29 cellular contexts compared by ENCODE assay signal in the genomic region with DNA sequence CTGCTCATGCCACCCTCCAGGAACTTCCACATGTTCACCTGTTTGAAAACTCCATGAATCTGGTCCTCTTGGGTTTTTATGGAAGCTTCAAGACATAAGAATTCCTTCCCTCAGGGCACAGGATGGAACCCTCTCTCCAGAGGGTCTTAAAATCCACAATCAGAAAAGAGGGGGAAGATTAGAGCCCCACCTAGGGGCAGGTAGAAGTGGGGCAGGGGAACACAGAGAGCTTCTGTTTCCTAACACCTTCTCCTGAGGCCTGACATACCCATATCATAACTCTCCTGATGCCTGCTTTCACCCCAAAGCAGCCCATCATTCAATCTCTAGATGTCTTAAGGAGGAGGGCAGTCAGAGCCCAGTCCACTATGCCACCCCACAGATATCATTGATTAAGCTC.
A peak's percentile ranks its signal among the peaks of the same experiment; 100 is the strongest.
DNase-seq lines count a peak whose midpoint lies in the region; ATAC-seq, FAIRE-seq and TF ChIP-seq lines count a peak whose summit lies in the region.
"Had no signal": no experiment of that assay in that cellular context is flagged by ENCODE, and none has a peak within 500 bp of the region (broad histone marks: within the 10 kb centered on the region; RNA-seq: fewer than 3 reads in every experiment).

No MANE protein-coding gene starts in this region.

- H3K9ac ChIP-seq in HepG2 (ENCODE audit: insufficient read depth, low read depth, low read length) = no peak overlapping the region
- H3K9ac ChIP-seq: BLaER1 had no signal

- no peak overlapping the region for H3K4me2 ChIP-seq in HepG2 (ENCODE audit: low read depth, low read length)
- H3K4me2 ChIP-seq: A549, BLaER1 had no signal

- H3K27me3 Mint-ChIP-seq in mesothelial cell of epicardium (ENCODE audit: low read depth) = peaks cover under 1% of the 10 kb centered on the region
- H3K27me3 Mint-ChIP-seq: activated CD8-positive, alpha-beta T cell treated with anti-CD3 and anti-CD28 coated beads for 36 hours; activated T-cell treated with anti-CD3 and anti-CD28 coated beads, Interleukin-2, amount 50 U/mL, for 24 hours; progenitor cell of endocrine pancreas; stimulated activated memory B cell treated with anti-CD40 and anti-IgM and Interleukin-4, amounts not matched to agents 10 μg/mL and 1 μg/mL and 100 μg/mL, for 72 hours had no signal

- TF ChIP-seq RAD21 in HepG2 (CRISPR knock-in tag; IDR thresholded peaks at IDR 0.05) = no peak

- no peaks in the 10 kb centered on the region for H4K20me1 ChIP-seq in HepG2 (ENCODE audit: insufficient read depth, low read length)
- H4K20me1 ChIP-seq: BLaER1 had no signal

- POLR2A ChIA-PET in HepG2 (lab: Yijun Ruan, JAX) = no interaction called here

- H3K27me3 ChIP-seq in HepG2 (ENCODE audit: control insufficient read depth in 1 of 2, insufficient read depth in 2 of 2, low read length in 2 of 2) (no peaks in the 10 kb centered on the region), right lobe of liver (no peaks in the 10 kb centered on the region)
- H3K27me3 ChIP-seq: BLaER1, cardiac muscle cell, esophagus muscularis mucosa, uterus had no signal

- TF ChIP-seq EP300 in HepG2 (IDR thresholded peaks at IDR 0.05; ENCODE audit: low read depth in 2 of 2, low read length in 2 of 2) (no peak), HepG2 (CRISPR knock-in tag; IDR thresholded peaks at IDR 0.05; ENCODE audit: borderline replicate concordance) (no peak)

- CTCF ChIA-PET in HepG2 (lab: Yijun Ruan, JAX; ENCODE audit: low intra/inter-chr PET ratio, low total read pairs) = no interaction called here

- no peak for DNase-seq in HepG2 (ENCODE audit: low spot score)
- DNase-seq in right lobe of liver = no peak
- no peak for DNase-seq in cardiac fibroblast (ENCODE audit: low read depth in 2 of 2)
- no peak for DNase-seq in islet precursor cell
- DNase-seq in activated T-cell treated with anti-CD3 and anti-CD28 coated beads for 4 hours = no peak
- no peak for DNase-seq in mesothelial cell of epicardium (ENCODE audit: low spot score in 2 of 2, unreplicated experiment in 2 of 2)
- no peak for DNase-seq in DMS153 treated with DMSO at 0.1 percent for 48 hours (lab: John Stamatoyannopoulos, UW; ENCODE audit: unreplicated experiment)
- DNase-seq: activated CD4-positive, CD25-positive, alpha-beta regulatory T cell; activated CD8-positive, alpha-beta T cell treated with anti-CD3 and anti-CD28 coated beads for 36 hours; activated naive CD4-positive, alpha-beta T cell; activated T-cell treated with anti-CD3 and anti-CD28 coated beads, Interleukin-2, amount 50 U/mL, for 24 hours; Calu3; GDM1; KG1; mucosa of descending colon; NCI-H1105; NCI-H2081 treated with DMSO at 0.1 percent for 48 hours; stimulated activated CD4-positive, alpha-beta T cell treated with anti-CD3 and anti-CD28 coated beads, Interleukin-1b, Interleukin-23, amount 100 ng/mL, for 48 hours; uterus had no signal

- FAIRE-seq in HepG2 (lab: Jason Lieb, UNC) = no peak
- FAIRE-seq: A549, GM18507 had no signal

- H3K79me2 ChIP-seq in HepG2 (ENCODE audit: insufficient read depth, low read length) = no peaks in the 10 kb centered on the region

- no peak overlapping the region for H3K4me3 ChIP-seq in HepG2 (replicated peaks in 1 of 3; ENCODE audit: insufficient read depth in 1 of 3, low read depth in 2 of 3, low read length in 3 of 3)
- no peak overlapping the region for H3K4me3 ChIP-seq in right lobe of liver
- no peak overlapping the region for H3K4me3 ChIP-seq in cardiac fibroblast (replicated peaks in 1 of 2; ENCODE audit: low read depth in 2 of 2, low read length in 2 of 2)
- H3K4me3 ChIP-seq: A549, BLaER1, cardiac muscle cell, esophagus muscularis mucosa, mucosa of descending colon, uterus had no signal

- intact Hi-C loops in HepG2 (cut with micrococcal nuclease; ENCODE audit: unreplicated experiment) (loop anchor here (1.0 kb wide), 1 partner anchor 161 kb away; no protein-coding TSS in a partner anchor), right lobe of liver (cut with DNase I) (no loop called here)

- no peak overlapping the region for H2AFZ ChIP-seq in HepG2 (ENCODE audit: low read length)

- H3K4me1 ChIP-seq in HepG2 (ENCODE audit: insufficient read depth, low read length) = no peaks in the 10 kb centered on the region
- H3K4me1 ChIP-seq in right lobe of liver = no peaks in the 10 kb centered on the region
- H3K4me1 ChIP-seq: A549, BLaER1, esophagus muscularis mucosa, uterus had no signal

- in situ Hi-C loops in HepG2 (cut with HindIII; ENCODE audit: extremely low pct_ligation_motif_present, low pct_unique_long_range_greater_than_20kb) = no loop called here

- no peak for TF ChIP-seq POLR2A in HepG2 (IDR thresholded peaks at IDR 0.05; ENCODE audit: insufficient read depth in 1 of 2, low read depth in 2 of 2, low read length in 2 of 2)
- no peak for TF ChIP-seq POLR2A in right lobe of liver (IDR thresholded peaks at IDR 0.05)

- H3K4me1 Mint-ChIP-seq in mesothelial cell of epicardium = peaks cover 14% of the 10 kb centered on the region
- H3K4me1 Mint-ChIP-seq: stimulated activated memory B cell treated with anti-CD40 and anti-IgM and Interleukin-4, amounts not matched to agents 10 μg/mL and 1 μg/mL and 100 μg/mL, for 72 hours had no signal

- ATAC-seq in HepG2 = peak; percentile 63; the same call in 2 of the 3 replicates
- no peak for ATAC-seq in right lobe of liver
- ATAC-seq in HG03280 (IDR thresholded peaks at IDR 0.05; ENCODE audit: unreplicated experiment) = peak; percentile 55
- ATAC-seq: A549; activated CD8-positive, alpha-beta T cell treated with anti-CD3 and anti-CD28 coated beads for 36 hours; mucosa of descending colon; SK-N-SH treated with all-trans-retinoic acid at 6 μM for 48 hours; stimulated activated memory B cell treated with anti-CD40 and anti-IgM and Interleukin-4, amounts not matched to agents 10 μg/mL and 1 μg/mL and 100 μg/mL, for 72 hours had no signal

- H3K9me3 ChIP-seq in HepG2 (ENCODE audit: low read length) = peaks cover 7% of the 10 kb centered on the region
- H3K9me3 ChIP-seq in right lobe of liver = no peaks in the 10 kb centered on the region
- H3K9me3 ChIP-seq: uterus had no signal

- TF ChIP-seq CTCF in HepG2 (CRISPR knock-in tag; IDR thresholded peaks at IDR 0.05) = peak; percentile 35
- TF ChIP-seq CTCF in right lobe of liver (IDR thresholded peaks at IDR 0.05) = no peak
- peak; percentile 3 for TF ChIP-seq CTCF in cardiac fibroblast (IDR thresholded peaks at IDR 0.05; ENCODE audit: low read depth, low read length)
- TF ChIP-seq CTCF in mesothelial cell of epicardium (IDR thresholded peaks at IDR 0.05; ENCODE audit: unreplicated experiment) = no peak

- no peak overlapping the region for H3K27ac Mint-ChIP-seq in mesothelial cell of epicardium
- H3K27ac Mint-ChIP-seq: activated CD8-positive, alpha-beta T cell treated with anti-CD3 and anti-CD28 coated beads for 36 hours; activated T-cell treated with anti-CD3 and anti-CD28 coated beads, Interleukin-2, amount 50 U/mL, for 24 hours; progenitor cell of endocrine pancreas; stimulated activated memory B cell treated with anti-CD40 and anti-IgM and Interleukin-4, amounts not matched to agents 10 μg/mL and 1 μg/mL and 100 μg/mL, for 72 hours; T-helper 2 cell treated with Interferon-gamma antibody and Interleukin-4, amounts not matched to agents 5 μg/mL and 100 μg/mL, for 36 hours had no signal

- H3K36me3 ChIP-seq in HepG2 (replicated peaks in 1 of 2; ENCODE audit: control insufficient read depth in 1 of 2, insufficient read depth in 2 of 2, low read length in 2 of 2) (no peaks in the 10 kb centered on the region), right lobe of liver (no peaks in the 10 kb centered on the region)
- H3K36me3 ChIP-seq: BLaER1, cardiac muscle cell, esophagus muscularis mucosa, uterus had no signal

- BruUV-seq in HepG2 (replicated peaks; lab: Mats Ljungman, UMichigan) = no TSS peak

- peaks cover 17% of the 10 kb centered on the region for H3K9me3 Mint-ChIP-seq in mesothelial cell of epicardium

- H3K27ac ChIP-seq in HepG2 (ENCODE audit: extremely low read length, insufficient read depth, low read length) = no peak overlapping the region
- no peak overlapping the region for H3K27ac ChIP-seq in right lobe of liver
- H3K27ac ChIP-seq: A549, BLaER1, cardiac muscle cell, esophagus muscularis mucosa, uterus had no signal

- H3K36me3 Mint-ChIP-seq in mesothelial cell of epicardium = peaks cover 7% of the 10 kb centered on the region
- H3K36me3 Mint-ChIP-seq: stimulated activated memory B cell treated with anti-CD40 and anti-IgM and Interleukin-4, amounts not matched to agents 10 μg/mL and 1 μg/mL and 100 μg/mL, for 72 hours had no signal

- H3K4me3 Mint-ChIP-seq in mesothelial cell of epicardium = no peak overlapping the region
- H3K4me3 Mint-ChIP-seq: activated CD8-positive, alpha-beta T cell treated with anti-CD3 and anti-CD28 coated beads for 36 hours; activated T-cell treated with anti-CD3 and anti-CD28 coated beads, Interleukin-2, amount 50 U/mL, for 24 hours; stimulated activated memory B cell treated with anti-CD40 and anti-IgM and Interleukin-4, amounts not matched to agents 10 μg/mL and 1 μg/mL and 100 μg/mL, for 72 hours; T-helper 2 cell treated with Interferon-gamma antibody and Interleukin-4, amounts not matched to agents 5 μg/mL and 100 μg/mL, for 36 hours had no signal

TF ChIP-seq in HepG2, 621 proteins besides CTCF, POLR2A, EP300 and RAD21:
- TF ChIP-seq STAG1 (CRISPR knock-in tag; IDR thresholded peaks at IDR 0.05) (peak; percentile 29; the same call in 1 of the 2 replicates), ZNF564 (CRISPR knock-in tag; IDR thresholded peaks at IDR 0.05) (no peak)

Comparison
In these comparisons a context has a peak if more than half of its experiments do, and no peak if none do; other contexts are left out.
1. ATAC-seq: peak in HepG2 (single experiment) and HG03280 (single experiment); none in right lobe of liver (0 of 4).
2. CTCF ChIP-seq: peak in HepG2 (single experiment) and cardiac fibroblast (single experiment); none in right lobe of liver (0 of 4) and mesothelial cell of epicardium (single experiment).